32 cellular contexts compared by ENCODE assay signal in genomic region chr2:63484481-63484880, GRCh38.
DNase-seq lines count a peak whose midpoint lies in the region; ATAC-seq and TF ChIP-seq lines count a peak whose summit lies in the region.
"Had no signal": no experiment of that assay in that cellular context is flagged by ENCODE, and none has a peak within 500 bp of the region (broad histone marks: within the 10 kb centered on the region; RNA-seq: fewer than 3 reads in every experiment).

No MANE protein-coding gene starts in this region.

- H3K4me3 ChIP-seq in left ventricle myocardium inferior: peak overlapping the region; percentile 22
- H3K4me3 ChIP-seq: adrenal gland, esophagus squamous epithelium, spleen had no signal

- H3K9me3 Mint-ChIP-seq in progenitor cell of endocrine pancreas (ENCODE audit: low read depth): peaks cover 9% of the 10 kb centered on the region
- H3K9me3 Mint-ChIP-seq: activated naive CD4-positive, alpha-beta T cell treated with anti-CD3 and anti-CD28 coated beads, Interleukin-2, amount 10 ng/mL, durations not matched to agents 7 days and 5 days; stimulated activated naive CD8-positive, alpha-beta T cell treated with anti-CD3 and anti-CD28 coated beads, Interleukin-15, Interleukin-2, amounts not matched to agents 100 ng/mL and 50 ng/mL, for 24 hours; T-helper 2 cell treated with Interferon-gamma antibody and Interleukin-4, amounts not matched to agents 5 μg/mL and 100 μg/mL, for 36 hours had no signal

- H3K27ac Mint-ChIP-seq in progenitor cell of endocrine pancreas: peak overlapping the region; percentile 18
- H3K27ac Mint-ChIP-seq: activated naive CD4-positive, alpha-beta T cell treated with anti-CD3 and anti-CD28 coated beads, Interleukin-2, amount 10 ng/mL, durations not matched to agents 7 days and 5 days; stimulated activated naive CD8-positive, alpha-beta T cell treated with anti-CD3 and anti-CD28 coated beads, Interleukin-15, Interleukin-2, amounts not matched to agents 100 ng/mL and 50 ng/mL, for 24 hours; T-helper 2 cell treated with Interferon-gamma antibody and Interleukin-4, amounts not matched to agents 5 μg/mL and 100 μg/mL, for 36 hours had no signal

- ATAC-seq in HG03045 (IDR thresholded peaks at IDR 0.05; ENCODE audit: unreplicated experiment) (no peak), HG02973 (IDR thresholded peaks at IDR 0.05; ENCODE audit: unreplicated experiment) (no peak)
- ATAC-seq: foreskin keratinocyte, PC-3 had no signal

- H3K4me3 Mint-ChIP-seq in progenitor cell of endocrine pancreas (ENCODE audit: low read depth): no peak overlapping the region
- H3K4me3 Mint-ChIP-seq: activated naive CD4-positive, alpha-beta T cell treated with anti-CD3 and anti-CD28 coated beads, Interleukin-2, amount 10 ng/mL, durations not matched to agents 7 days and 5 days; stimulated activated naive CD8-positive, alpha-beta T cell treated with anti-CD3 and anti-CD28 coated beads, Interleukin-15, Interleukin-2, amounts not matched to agents 100 ng/mL and 50 ng/mL, for 24 hours; T-helper 2 cell treated with Interferon-gamma antibody and Interleukin-4, amounts not matched to agents 5 μg/mL and 100 μg/mL, for 36 hours had no signal

- TF ChIP-seq CTCF in left ventricle myocardium inferior (IDR thresholded peaks at IDR 0.05; ENCODE audit: borderline replicate concordance) (no peak), progenitor cell of endocrine pancreas (IDR thresholded peaks at IDR 0.05; ENCODE audit: unreplicated experiment) (no peak)

- no peaks in the 10 kb centered on the region for H3K36me3 ChIP-seq in left ventricle myocardium inferior
- H3K36me3 ChIP-seq: adrenal gland, esophagus squamous epithelium, neutrophil had no signal

- peaks cover 3% of the 10 kb centered on the region for H3K36me3 Mint-ChIP-seq in progenitor cell of endocrine pancreas (ENCODE audit: insufficient read depth)
- H3K36me3 Mint-ChIP-seq: activated naive CD4-positive, alpha-beta T cell treated with anti-CD3 and anti-CD28 coated beads, Interleukin-2, amount 10 ng/mL, durations not matched to agents 7 days and 5 days had no signal

- H3K9me3 ChIP-seq in left ventricle myocardium inferior (replicated peaks): no peaks in the 10 kb centered on the region
- H3K9me3 ChIP-seq: adrenal gland, esophagus squamous epithelium, neutrophil, spleen had no signal

- H3K27me3 ChIP-seq in left ventricle myocardium inferior (ENCODE audit: low read depth): no peaks in the 10 kb centered on the region
- H3K27me3 ChIP-seq: adrenal gland, esophagus squamous epithelium, foreskin keratinocyte, neutrophil, spleen had no signal

- intact Hi-C loops in left ventricle myocardium inferior (cut with micrococcal nuclease): loop anchor here (10.0 kb wide), 1 partner anchor 700 kb away; no protein-coding TSS in a partner anchor

- peak overlapping the region; percentile 12 for H3K27ac ChIP-seq in left ventricle myocardium inferior (replicated peaks)
- H3K27ac ChIP-seq: adrenal gland, esophagus squamous epithelium, foreskin keratinocyte, neutrophil, spleen had no signal

- H3K4me1 ChIP-seq in left ventricle myocardium inferior: no peaks in the 10 kb centered on the region
- H3K4me1 ChIP-seq: adrenal gland, esophagus squamous epithelium, foreskin keratinocyte, spleen had no signal

- no peaks in the 10 kb centered on the region for H3K27me3 Mint-ChIP-seq in progenitor cell of endocrine pancreas
- H3K27me3 Mint-ChIP-seq: activated naive CD4-positive, alpha-beta T cell treated with anti-CD3 and anti-CD28 coated beads, Interleukin-2, amount 10 ng/mL, durations not matched to agents 7 days and 5 days; brain; stimulated activated naive CD8-positive, alpha-beta T cell treated with anti-CD3 and anti-CD28 coated beads, Interleukin-15, Interleukin-2, amounts not matched to agents 100 ng/mL and 50 ng/mL, for 24 hours had no signal

- DNase-seq in NCI-H146 (lab: John Stamatoyannopoulos, UW) (peak; percentile 11), NCI-H146 treated with DMSO at 0.1 percent for 48 hours (lab: John Stamatoyannopoulos, UW; ENCODE audit: unreplicated experiment) (no peak), NCI-H526 treated with DMSO at 0.1 percent for 48 hours (lab: John Stamatoyannopoulos, UW) (peak; percentile 97), left ventricle myocardium inferior (no peak), progenitor cell of endocrine pancreas (ENCODE audit: low spot score, unreplicated experiment) (no peak), RPMI8226 (no peak)
- DNase-seq: 8988T; activated CD4-positive, alpha-beta T cell treated with anti-CD3 and anti-CD28 coated beads, Interleukin-2, amount 50 U/mL, for 48 hours; activated CD4-positive, CD25-positive, alpha-beta regulatory T cell treated with anti-CD3 and anti-CD28 coated beads, Interleukin-2, amount 50 U/mL, for 72 hours; activated CD8-positive, alpha-beta memory T cell treated with anti-CD3 and anti-CD28 coated beads, Interleukin-2, amount 50 U/mL, for 4 hours; activated naive CD4-positive, alpha-beta T cell treated with anti-CD3 and anti-CD28 coated beads, Interleukin-2, amount 10 ng/mL, durations not matched to agents 7 days and 5 days; adrenal gland; cerebellar nuclear complex; dermis blood vessel endothelial cell; DMS79 treated with DMSO at 0.1 percent for 48 hours; esophagus squamous epithelium; foreskin keratinocyte; GDM1; hippocampal formation; mesenchymal stem cell; NCI-H1694 treated with DMSO at 0.1 percent for 48 hours; NCI-H2171; NCI-H510A; PC-3; spleen; stimulated activated CD8-positive, alpha-beta memory T cell treated with anti-CD3 and anti-CD28 coated beads, Interleukin-4, amount 100 ng/mL, for 48 hours had no signal

- peaks cover 7% of the 10 kb centered on the region for H3K4me1 Mint-ChIP-seq in progenitor cell of endocrine pancreas (ENCODE audit: low read depth)
- H3K4me1 Mint-ChIP-seq: activated naive CD4-positive, alpha-beta T cell treated with anti-CD3 and anti-CD28 coated beads, Interleukin-2, amount 10 ng/mL, durations not matched to agents 7 days and 5 days; brain had no signal

Comparison
In these comparisons a context has a peak if more than half of its experiments do, and no peak if none do; other contexts are left out.
1. DNase-seq: peak in NCI-H146 (single experiment) and NCI-H526 treated with DMSO at 0.1 percent for 48 hours (single experiment); none in NCI-H146 treated with DMSO at 0.1 percent for 48 hours (single experiment), left ventricle myocardium inferior (single experiment), progenitor cell of endocrine pancreas (single experiment) and RPMI8226 (single experiment).